Comparison of ENCODE assay signal across 32 cellular contexts in the genomic region with DNA sequence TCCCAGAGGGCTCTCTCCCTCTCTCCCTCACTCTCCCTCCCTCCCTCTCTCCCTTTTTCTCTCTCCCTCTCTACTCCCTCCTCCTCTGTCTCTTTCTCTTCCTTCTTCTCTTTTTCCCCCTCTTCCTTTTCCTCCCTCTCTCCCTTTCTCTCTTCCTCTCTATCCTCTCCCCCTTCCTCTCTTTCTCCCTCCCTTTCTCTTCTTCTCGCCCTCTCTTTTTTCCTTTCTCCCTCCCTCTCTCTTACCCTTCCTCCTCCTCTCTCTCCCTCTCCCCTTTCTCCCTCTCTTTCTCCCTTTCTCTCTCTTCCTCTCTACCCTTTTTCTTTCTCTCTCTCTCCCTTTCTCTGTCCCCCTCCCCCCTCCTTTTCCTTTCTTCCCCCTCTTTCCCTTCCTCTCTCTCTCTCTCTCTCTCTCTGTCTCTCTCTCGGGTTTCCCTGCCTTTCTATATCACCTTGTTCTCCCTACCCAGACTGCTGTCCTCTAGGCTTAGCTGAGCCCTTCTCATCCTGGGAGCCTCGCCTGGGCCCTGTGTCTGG. TPM values are rescaled to one million over a fixed set of nuclear protein-coding genes. Genes with fewer than 3 reads are reported as not detected.
DNase-seq lines count a peak whose midpoint lies in the region; ATAC-seq and TF ChIP-seq lines count a peak whose summit lies in the region.
"Had no signal": no experiment of that assay in that cellular context is flagged by ENCODE, and none has a peak within 500 bp of the region (broad histone marks: within the 10 kb centered on the region; RNA-seq: fewer than 3 reads in every experiment).

No MANE protein-coding gene starts in this region.

- no peaks in the 10 kb centered on the region for H3K79me2 ChIP-seq in smooth muscle cell (ENCODE audit: low read depth)

- no peaks in the 10 kb centered on the region for H3K27me3 ChIP-seq in HUES6 (ENCODE audit: control insufficient read depth, insufficient read depth, low read length)
- no peaks in the 10 kb centered on the region for H3K27me3 ChIP-seq in liver (ENCODE audit: control insufficient read depth in 4 of 4, insufficient read depth in 4 of 4, low read length in 3 of 4)
- no peaks in the 10 kb centered on the region for H3K27me3 ChIP-seq in smooth muscle cell (ENCODE audit: low read depth)
- H3K27me3 ChIP-seq: BLaER1 treated with 17β-estradiol and CSF1 and Interleukin-3, amounts not matched to agents 10 nM and 100 nM; pancreas; SJSA1; tibial nerve had no signal

- H3K9ac ChIP-seq in HUES6 (ENCODE audit: low read length) (peak overlapping the region; percentile 34), liver (ENCODE audit: low read depth in 1 of 2, low read length in 2 of 2) (no peak overlapping the region), smooth muscle cell (ENCODE audit: low read depth) (no peak overlapping the region)
- H3K9ac ChIP-seq: BLaER1 treated with 17β-estradiol and CSF1 and Interleukin-3, amounts not matched to agents 10 nM and 100 nM had no signal

- H3K36me3 ChIP-seq in HUES6 (ENCODE audit: control insufficient read depth, insufficient read depth, low read length), result no peaks in the 10 kb centered on the region
- peaks cover 0 to 3% (median 0%) of the 10 kb centered on the region in 4 donors for H3K36me3 ChIP-seq in liver (ENCODE audit: control insufficient read depth in 4 of 4, insufficient read depth in 3 of 4, low read depth in 1 of 4, low read length in 3 of 4)
- H3K36me3 ChIP-seq in smooth muscle cell (ENCODE audit: low read depth), result no peaks in the 10 kb centered on the region
- H3K36me3 ChIP-seq: BLaER1 treated with 17β-estradiol and CSF1 and Interleukin-3, amounts not matched to agents 10 nM and 100 nM; pancreas; SJSA1 had no signal

- no peaks in the 10 kb centered on the region for H3K36me3 Mint-ChIP-seq in activated T-helper 17 cell treated with anti-CD3 and anti-CD28 coated beads, Interleukin-2, amount 50 U/mL, for 72 hours (ENCODE audit: low read depth)
- H3K36me3 Mint-ChIP-seq: activated CD8-positive, alpha-beta memory T cell treated with anti-CD3 and anti-CD28 coated beads, Interleukin-2, amount 10 ng/mL, durations not matched to agents 7 days and 5 days; mesothelial cell of epicardium; natural killer cell had no signal

- H3K27ac ChIP-seq in HUES6 (ENCODE audit: low read depth, low read length), result no peak overlapping the region
- H3K27ac ChIP-seq in liver (ENCODE audit: low read depth in 1 of 2, low read length in 2 of 2), result peak overlapping the region; percentile 86 to 87
- H3K27ac ChIP-seq in smooth muscle cell (ENCODE audit: low read depth), result no peak overlapping the region
- H3K27ac ChIP-seq: BLaER1 treated with 17β-estradiol and CSF1 and Interleukin-3, amounts not matched to agents 10 nM and 100 nM; SJSA1; tibial nerve had no signal

- no peak overlapping the region for H3K4me3 Mint-ChIP-seq in activated T-helper 17 cell treated with anti-CD3 and anti-CD28 coated beads, Interleukin-2, amount 50 U/mL, for 72 hours
- H3K4me3 Mint-ChIP-seq: activated B cell treated with CpG ODN at 0.5 μM for 24 hours; activated CD4-positive, alpha-beta T cell treated with anti-CD3 and anti-CD28 coated beads, Interleukin-2, amount 10 ng/mL, durations not matched to agents 7 days and 5 days; activated CD8-positive, alpha-beta memory T cell treated with anti-CD3 and anti-CD28 coated beads, Interleukin-2, amount 10 ng/mL, durations not matched to agents 7 days and 5 days; dendritic cell treated with granulocyte-macrophage colony-stimulating factor and Interleukin-4, amounts not matched to agents 40 ng/mL and 50 ng/mL, for 4 days; natural killer cell had no signal

- intact Hi-C loops in posterior cingulate gyrus (cut with DNase I), result no loop called here

- TF ChIP-seq RAD21 in liver (IDR thresholded peaks at IDR 0.05), result no peak

- no peaks in the 10 kb centered on the region for H3K27me3 Mint-ChIP-seq in activated T-helper 17 cell treated with anti-CD3 and anti-CD28 coated beads, Interleukin-2, amount 50 U/mL, for 72 hours
- H3K27me3 Mint-ChIP-seq: activated B cell treated with CpG ODN at 0.5 μM for 24 hours; activated CD4-positive, alpha-beta T cell treated with anti-CD3 and anti-CD28 coated beads, Interleukin-2, amount 10 ng/mL, durations not matched to agents 7 days and 5 days; activated CD8-positive, alpha-beta memory T cell treated with anti-CD3 and anti-CD28 coated beads, Interleukin-2, amount 10 ng/mL, durations not matched to agents 7 days and 5 days; dendritic cell treated with granulocyte-macrophage colony-stimulating factor and Interleukin-4, amounts not matched to agents 40 ng/mL and 50 ng/mL, for 4 days had no signal

- H3K27ac Mint-ChIP-seq in activated T-helper 17 cell treated with anti-CD3 and anti-CD28 coated beads, Interleukin-2, amount 50 U/mL, for 72 hours, result peak overlapping the region; percentile 4
- H3K27ac Mint-ChIP-seq: activated B cell treated with CpG ODN at 0.5 μM for 24 hours; activated CD4-positive, alpha-beta T cell treated with anti-CD3 and anti-CD28 coated beads, Interleukin-2, amount 10 ng/mL, durations not matched to agents 7 days and 5 days; activated CD8-positive, alpha-beta memory T cell treated with anti-CD3 and anti-CD28 coated beads, Interleukin-2, amount 10 ng/mL, durations not matched to agents 7 days and 5 days; dendritic cell treated with granulocyte-macrophage colony-stimulating factor and Interleukin-4, amounts not matched to agents 40 ng/mL and 50 ng/mL, for 4 days; mesothelial cell of epicardium; natural killer cell had no signal

- H3K9me3 Mint-ChIP-seq in activated T-helper 17 cell treated with anti-CD3 and anti-CD28 coated beads, Interleukin-2, amount 50 U/mL, for 72 hours, result no peaks in the 10 kb centered on the region
- H3K9me3 Mint-ChIP-seq: activated B cell treated with CpG ODN at 0.5 μM for 24 hours; activated CD4-positive, alpha-beta T cell treated with anti-CD3 and anti-CD28 coated beads, Interleukin-2, amount 10 ng/mL, durations not matched to agents 7 days and 5 days; dendritic cell treated with granulocyte-macrophage colony-stimulating factor and Interleukin-4, amounts not matched to agents 40 ng/mL and 50 ng/mL, for 4 days; mesothelial cell of epicardium; natural killer cell had no signal

- 87% methylated on average over 3 of the region's 3 CpGs for WGBS in liver
- WGBS in smooth muscle cell (ENCODE audit: low lambda C conversion rate), result 73% methylated on average over 3 of the region's 3 CpGs

- H3K4me2 ChIP-seq in smooth muscle cell, result peak overlapping the region; percentile 77
- H3K4me2 ChIP-seq: BLaER1 treated with 17β-estradiol and CSF1 and Interleukin-3, amounts not matched to agents 10 nM and 100 nM had no signal

- H3K4me3 ChIP-seq in HUES6 (ENCODE audit: low read depth, low read length) (peak overlapping the region; percentile 40), liver (ENCODE audit: low read depth in 1 of 3, low read length in 3 of 3) (no peak overlapping the region), smooth muscle cell (no peak overlapping the region)
- H3K4me3 ChIP-seq: BLaER1 treated with 17β-estradiol and CSF1 and Interleukin-3, amounts not matched to agents 10 nM and 100 nM; pancreas; SJSA1; tibial nerve had no signal

- H3F3A ChIP-seq in smooth muscle cell (ENCODE audit: low read depth), result no peaks in the 10 kb centered on the region

- TF ChIP-seq CTCF in liver (IDR thresholded peaks at IDR 0.05; ENCODE audit: low read depth, low read length, missing input control) (no peak), smooth muscle cell (IDR thresholded peaks at IDR 0.05; ENCODE audit: borderline replicate concordance, insufficient read depth, poor library complexity, severe bottlenecking) (no peak)

- H3K4me1 ChIP-seq in HUES6 (ENCODE audit: control insufficient read depth, insufficient read depth, low read length) (peaks cover 32% of the 10 kb centered on the region), liver (ENCODE audit: control insufficient read depth in 4 of 4, insufficient read depth in 4 of 4, low read length in 3 of 4) (peaks cover 15 to 44% (median 34%) of the 10 kb centered on the region in 4 donors), smooth muscle cell (ENCODE audit: low read depth) (peaks cover 9% of the 10 kb centered on the region)
- H3K4me1 ChIP-seq: BLaER1 treated with 17β-estradiol and CSF1 and Interleukin-3, amounts not matched to agents 10 nM and 100 nM; SJSA1; tibial nerve had no signal

- no peak for ATAC-seq in activated T-helper 17 cell treated with anti-CD3 and anti-CD28 coated beads, Interleukin-2, amount 50 U/mL, for 72 hours (replicated peaks)
- no peak for ATAC-seq in HG03159 (IDR thresholded peaks at IDR 0.05; ENCODE audit: unreplicated experiment)
- ATAC-seq: activated CD8-positive, alpha-beta memory T cell treated with anti-CD3 and anti-CD28 coated beads, Interleukin-2, amount 10 ng/mL, durations not matched to agents 7 days and 5 days; natural killer cell had no signal

- no peak overlapping the region for H2AFZ ChIP-seq in smooth muscle cell (ENCODE audit: low read depth)

- H4K20me1 ChIP-seq in smooth muscle cell (ENCODE audit: low read depth), result no peaks in the 10 kb centered on the region
- H4K20me1 ChIP-seq: BLaER1 treated with 17β-estradiol and CSF1 and Interleukin-3, amounts not matched to agents 10 nM and 100 nM had no signal

- H3K4me1 Mint-ChIP-seq in activated T-helper 17 cell treated with anti-CD3 and anti-CD28 coated beads, Interleukin-2, amount 50 U/mL, for 72 hours, result no peaks in the 10 kb centered on the region
- H3K4me1 Mint-ChIP-seq: activated B cell treated with CpG ODN at 0.5 μM for 24 hours; activated CD4-positive, alpha-beta T cell treated with anti-CD3 and anti-CD28 coated beads, Interleukin-2, amount 10 ng/mL, durations not matched to agents 7 days and 5 days; activated CD8-positive, alpha-beta memory T cell treated with anti-CD3 and anti-CD28 coated beads, Interleukin-2, amount 10 ng/mL, durations not matched to agents 7 days and 5 days; natural killer cell had no signal

- no peaks in the 10 kb centered on the region for H3K9me3 ChIP-seq in HUES6 (ENCODE audit: control insufficient read depth, insufficient read depth, low read depth, low read length)
- no peaks in the 10 kb centered on the region for H3K9me3 ChIP-seq in liver (ENCODE audit: control insufficient read depth in 4 of 4, low read length in 3 of 4)
- H3K9me3 ChIP-seq in smooth muscle cell (replicated peaks; ENCODE audit: low read depth), result no peaks in the 10 kb centered on the region
- H3K9me3 ChIP-seq: BLaER1 treated with 17β-estradiol and CSF1 and Interleukin-3, amounts not matched to agents 10 nM and 100 nM; pancreas; SJSA1; tibial nerve had no signal

- no peak for DNase-seq in smooth muscle cell (lab: John Stamatoyannopoulos, UW; ENCODE audit: unreplicated experiment)
- DNase-seq in AG20443 (ENCODE audit: low spot score), result no peak
- DNase-seq in posterior cingulate gyrus, result no peak
- DNase-seq: activated B cell treated with CpG ODN at 0.5 μM for 24 hours; activated CD4-positive, alpha-beta T cell treated with anti-CD3 and anti-CD28 coated beads, Interleukin-2, amount 10 ng/mL, durations not matched to agents 7 days and 5 days; activated CD8-positive, alpha-beta memory T cell treated with anti-CD3 and anti-CD28 coated beads, Interleukin-2, amount 10 ng/mL, durations not matched to agents 7 days and 5 days; activated naive CD4-positive, alpha-beta T cell; activated T-cell treated with anti-CD3 and anti-CD28 coated beads, Interleukin-2, amount 50 U/mL, for 48 hours; central memory CD4-positive, alpha-beta T cell; GDM1; KG1; kidney; MM.1S; natural killer cell; NCI-H1930; NCI-H2171 treated with DMSO at 0.1 percent for 48 hours; NCI-H510A; pancreas; right cardiac atrium; RPMI8226; stimulated activated CD8-positive, alpha-beta memory T cell treated with anti-CD3 and anti-CD28 coated beads, Interleukin-4, amount 100 ng/mL, for 48 hours had no signal

RNA-seq across cellular contexts. Expression of a gene that starts 25.8 kb away (rescaled TPM):
- total RNA-seq in activated T-helper 17 cell treated with anti-CD3 and anti-CD28 coated beads, Interleukin-2, amount 50 U/mL, for 72 hours, result under 1 TPM; 0.40 to 0.41 TPM
- total RNA-seq in liver (10 to 100 TPM; 19.6 to 27.5 TPM), smooth muscle cell (0.58 and 3.5 TPM in 2 replicates)
- polyA plus RNA-seq in liver (100 to 1,000 TPM in 1 of 2 donors, 10 to 100 TPM in 1; 30.0 to 126 TPM), smooth muscle cell (4.3 and 5.5 TPM in 2 replicates)
- total RNA-seq: HT-29, OCI-LY7 had no signal

RNA-seq across cellular contexts. Expression of a gene that starts 48.2 kb away (rescaled TPM):
- not detected for total RNA-seq in activated T-helper 17 cell treated with anti-CD3 and anti-CD28 coated beads, Interleukin-2, amount 50 U/mL, for 72 hours
- total RNA-seq in liver (1 to 10 TPM in 1 of 2 donors, not detected in 1; 4.2 TPM), smooth muscle cell (not detected in 2 replicates)
- polyA plus RNA-seq in liver (1 to 10 TPM in 1 of 2 donors, under 1 TPM in 1; 0.85 to 1.2 TPM), smooth muscle cell (not detected in 2 replicates)
- total RNA-seq: activated B cell treated with CpG ODN at 0.5 μM for 24 hours; activated CD4-positive, alpha-beta T cell treated with anti-CD3 and anti-CD28 coated beads, Interleukin-2, amount 10 ng/mL, durations not matched to agents 7 days and 5 days; activated CD8-positive, alpha-beta memory T cell treated with anti-CD3 and anti-CD28 coated beads, Interleukin-2, amount 10 ng/mL, durations not matched to agents 7 days and 5 days; mesothelial cell of epicardium; natural killer cell; OCI-LY7; right cardiac atrium; SJSA1; tibial nerve had no signal
- polyA plus RNA-seq: pancreas, right cardiac atrium had no signal

RNA-seq across cellular contexts. Expression of a gene that starts 58.3 kb away (rescaled TPM):
- total RNA-seq in activated T-helper 17 cell treated with anti-CD3 and anti-CD28 coated beads, Interleukin-2, amount 50 U/mL, for 72 hours, result 10 to 100 TPM; 10.9 to 11.4 TPM
- total RNA-seq in liver, result 1 to 10 TPM; 5.5 to 7.9 TPM
- 10 to 100 TPM in 1 of 2 donors, 1 to 10 TPM in 1; 3.7 to 10.8 TPM for polyA plus RNA-seq in liver
- total RNA-seq in smooth muscle cell, result 8.3 and 8.6 TPM in 2 replicates
- 9.3 and 11.3 TPM in 2 replicates for polyA plus RNA-seq in smooth muscle cell

RNA-seq across cellular contexts. Expression of a gene that starts 58.3 kb away (rescaled TPM):
- total RNA-seq in activated T-helper 17 cell treated with anti-CD3 and anti-CD28 coated beads, Interleukin-2, amount 50 U/mL, for 72 hours, result 10 to 100 TPM; 18.3 to 38.6 TPM
- total RNA-seq in liver (10 to 100 TPM; 19.7 to 26.0 TPM), smooth muscle cell (24.8 and 25.9 TPM in 2 replicates)
- polyA plus RNA-seq in liver (10 to 100 TPM; 18.0 to 33.2 TPM), smooth muscle cell (28.3 and 30.6 TPM in 2 replicates)

Comparison
In these comparisons a context has a peak if more than half of its experiments do, and no peak if none do; other contexts are left out.
1. H3K27ac ChIP-seq: peak in liver (2 of 2); none in HUES6 (single experiment) and smooth muscle cell (single experiment).